ENCODE assay signal across 14 cellular contexts in genomic region chr14:75221797-75222196, GRCh38. TPM values are rescaled to one million over a fixed set of nuclear protein-coding genes. Genes with fewer than 3 reads are reported as not detected.
DNase-seq lines count a peak whose midpoint lies in the region; ATAC-seq and TF ChIP-seq lines count a peak whose summit lies in the region.
"Had no signal": no experiment of that assay in that cellular context is flagged by ENCODE, and none has a peak within 500 bp of the region (broad histone marks: within the 10 kb centered on the region; RNA-seq: fewer than 3 reads in every experiment).

No MANE protein-coding gene starts in this region.

- peak overlapping the region; percentile 28 for H3K9ac ChIP-seq in NT2/D1 (ENCODE audit: insufficient read length, low read depth)

- peak overlapping the region; percentile 41 for H3K27ac Mint-ChIP-seq in activated naive CD4-positive, alpha-beta T cell treated with anti-CD3 and anti-CD28 coated beads, Interleukin-2, amount 50 U/mL, for 24 hours
- H3K27ac Mint-ChIP-seq: activated naive CD4-positive, alpha-beta T cell treated with anti-CD3 and anti-CD28 coated beads, Interleukin-2, amount 10 ng/mL, durations not matched to agents 7 days and 5 days had no signal

- peaks cover 6% of the 10 kb centered on the region for H3K4me1 Mint-ChIP-seq in activated naive CD4-positive, alpha-beta T cell treated with anti-CD3 and anti-CD28 coated beads, Interleukin-2, amount 50 U/mL, for 24 hours

- no peaks in the 10 kb centered on the region for H3K36me3 Mint-ChIP-seq in activated naive CD4-positive, alpha-beta T cell treated with anti-CD3 and anti-CD28 coated beads, Interleukin-2, amount 50 U/mL, for 24 hours
- H3K36me3 Mint-ChIP-seq: activated naive CD4-positive, alpha-beta T cell treated with anti-CD3 and anti-CD28 coated beads, Interleukin-2, amount 10 ng/mL, durations not matched to agents 7 days and 5 days had no signal

- H3K27me3 Mint-ChIP-seq in activated naive CD4-positive, alpha-beta T cell treated with anti-CD3 and anti-CD28 coated beads, Interleukin-2, amount 50 U/mL, for 24 hours, result no peaks in the 10 kb centered on the region

- H3K4me1 ChIP-seq in NT2/D1 (ENCODE audit: insufficient read depth, insufficient read length) (peaks cover 7% of the 10 kb centered on the region), esophagus squamous epithelium (peaks cover 0 to 11% (median 8%) of the 10 kb centered on the region in 3 donors)

- no peak overlapping the region for H3K4me3 Mint-ChIP-seq in activated naive CD4-positive, alpha-beta T cell treated with anti-CD3 and anti-CD28 coated beads, Interleukin-2, amount 50 U/mL, for 24 hours
- H3K4me3 Mint-ChIP-seq: activated naive CD4-positive, alpha-beta T cell treated with anti-CD3 and anti-CD28 coated beads, Interleukin-2, amount 10 ng/mL, durations not matched to agents 7 days and 5 days had no signal

- no peak overlapping the region for H3K4me3 ChIP-seq in NT2/D1 (ENCODE audit: insufficient read length, low read depth)
- H3K4me3 ChIP-seq in esophagus squamous epithelium, result no peak overlapping the region
- H3K4me3 ChIP-seq: lung, SK-N-MC had no signal

- H3K9me3 ChIP-seq in NT2/D1 (ENCODE audit: insufficient read depth, low read length) (no peaks in the 10 kb centered on the region), esophagus squamous epithelium (no peaks in the 10 kb centered on the region)

- H3K9me3 Mint-ChIP-seq in activated naive CD4-positive, alpha-beta T cell treated with anti-CD3 and anti-CD28 coated beads, Interleukin-2, amount 50 U/mL, for 24 hours, result no peaks in the 10 kb centered on the region
- H3K9me3 Mint-ChIP-seq: activated naive CD4-positive, alpha-beta T cell treated with anti-CD3 and anti-CD28 coated beads, Interleukin-2, amount 10 ng/mL, durations not matched to agents 7 days and 5 days had no signal

- H3K36me3 ChIP-seq in NT2/D1 (ENCODE audit: insufficient read depth, insufficient read length, low read length) (no peaks in the 10 kb centered on the region), esophagus squamous epithelium (no peaks in the 10 kb centered on the region)

- no peak for ATAC-seq in HG03571 (IDR thresholded peaks at IDR 0.05; ENCODE audit: unreplicated experiment)

- no peak for TF ChIP-seq CTCF in esophagus squamous epithelium (IDR thresholded peaks at IDR 0.05)

- DNase-seq in activated naive CD4-positive, alpha-beta T cell (lab: John Stamatoyannopoulos, UW), result no peak
- DNase-seq in NT2/D1 (ENCODE audit: low read depth, low spot score) (no peak), epithelial cell of prostate (ENCODE audit: low read depth, low spot score) (no peak), esophagus squamous epithelium (lab: John Stamatoyannopoulos, UW) (no peak), NCI-H774 (lab: John Stamatoyannopoulos, UW) (no peak), NCI-H1417 treated with DMSO at 0.1 percent for 48 hours (lab: John Stamatoyannopoulos, UW) (no peak)
- DNase-seq: activated naive CD4-positive, alpha-beta T cell treated with anti-CD3 and anti-CD28 coated beads, Interleukin-2, amount 10 ng/mL, durations not matched to agents 7 days and 5 days; central memory CD4-positive, alpha-beta T cell; erythroblast; occipital lobe had no signal

- intact Hi-C loops in esophagus squamous epithelium (cut with DNase I), result no loop called here

- H3K27me3 ChIP-seq in NT2/D1 (ENCODE audit: insufficient read depth, insufficient read length), result no peaks in the 10 kb centered on the region
- H3K27me3 ChIP-seq in esophagus squamous epithelium, result no peaks in the 10 kb centered on the region

- TF ChIP-seq POLR2A in esophagus squamous epithelium (IDR thresholded peaks at IDR 0.05), result no peak

- H3K27ac ChIP-seq in epithelial cell of prostate (peak overlapping the region; percentile 90), esophagus squamous epithelium (peak overlapping the region in 1 of 4 donors; percentile 26)
- H3K27ac ChIP-seq: SK-N-MC had no signal

- 45 to 68% methylated on average over 2 of the region's 2 CpGs for WGBS in esophagus squamous epithelium, 2 donors

RNA-seq across cellular contexts. Expression of gene TMED10, which starts 45.4 kb away (rescaled TPM):
- 100 to 1,000 TPM; 174 to 267 (median 206) TPM for total RNA-seq in esophagus squamous epithelium

RNA-seq across cellular contexts. Expression of gene FOS, which starts 56.8 kb away (rescaled TPM):
- total RNA-seq in esophagus squamous epithelium, result 100 to 1,000 TPM in 1 of 4 donors, 10 to 100 TPM in 3; 62.2 to 181 (median 88.6) TPM
